ENCODE assay signal across 11 cellular contexts in genomic region chr11:1401001-1401445, GRCh38.
"Had no signal": no experiment of that assay in that cellular context is flagged by ENCODE, and none has a peak within 500 bp of the region (broad histone marks: within the 10 kb centered on the region; RNA-seq: fewer than 3 reads in every experiment).

No MANE protein-coding gene starts in this region.

- H3K4me1 ChIP-seq: colonic mucosa, heart left ventricle, left lung, suprapubic skin, thyroid gland had no signal

- H3K4me3 ChIP-seq: colonic mucosa, heart left ventricle, left lung, ovary, suprapubic skin, thyroid gland had no signal

- H3K27me3 ChIP-seq: colonic mucosa, ovary, thyroid gland had no signal

- H3K9me3 Mint-ChIP-seq: naive thymus-derived CD4-positive, alpha-beta T cell; stimulated activated effector memory CD8-positive, alpha-beta T cell treated with anti-CD3 and anti-CD28 coated beads, Interleukin-12 subunit alpha, Interleukin-12 subunit beta, amount 100 ng/mL, for 72 hours; type B pancreatic cell had no signal

- H3K36me3 ChIP-seq: colonic mucosa, heart left ventricle, left lung, ovary, suprapubic skin, thyroid gland had no signal

- H3K9me3 ChIP-seq: colonic mucosa, heart left ventricle, left lung, ovary, suprapubic skin, thyroid gland had no signal

- H3K4me3 Mint-ChIP-seq: naive thymus-derived CD4-positive, alpha-beta T cell; stimulated activated effector memory CD8-positive, alpha-beta T cell treated with anti-CD3 and anti-CD28 coated beads, Interleukin-12 subunit alpha, Interleukin-12 subunit beta, amount 100 ng/mL, for 72 hours; type B pancreatic cell had no signal

- H3K4me1 Mint-ChIP-seq: naive thymus-derived CD4-positive, alpha-beta T cell; stimulated activated effector memory CD8-positive, alpha-beta T cell treated with anti-CD3 and anti-CD28 coated beads, Interleukin-12 subunit alpha, Interleukin-12 subunit beta, amount 100 ng/mL, for 72 hours had no signal

- H3K27ac Mint-ChIP-seq: naive thymus-derived CD4-positive, alpha-beta T cell; stimulated activated effector memory CD8-positive, alpha-beta T cell treated with anti-CD3 and anti-CD28 coated beads, Interleukin-12 subunit alpha, Interleukin-12 subunit beta, amount 100 ng/mL, for 72 hours; type B pancreatic cell had no signal

- H3K27me3 Mint-ChIP-seq: type B pancreatic cell had no signal

- ATAC-seq: stimulated activated effector memory CD8-positive, alpha-beta T cell treated with anti-CD3 and anti-CD28 coated beads, Interleukin-12 subunit alpha, Interleukin-12 subunit beta, amount 100 ng/mL, for 72 hours; stimulated activated naive CD8-positive, alpha-beta T cell treated with anti-CD3 and anti-CD28 coated beads, Interleukin-15, Interleukin-2, amounts not matched to agents 100 U/mL and 50 U/mL, for 24 hours had no signal

- H3K36me3 Mint-ChIP-seq: naive thymus-derived CD4-positive, alpha-beta T cell; stimulated activated effector memory CD8-positive, alpha-beta T cell treated with anti-CD3 and anti-CD28 coated beads, Interleukin-12 subunit alpha, Interleukin-12 subunit beta, amount 100 ng/mL, for 72 hours; type B pancreatic cell had no signal

- H3K27ac ChIP-seq: colonic mucosa, heart left ventricle, left lung, ovary, suprapubic skin, thyroid gland had no signal

- DNase-seq: effector CD8-positive, alpha-beta T cell had no signal
